Comparison of ENCODE assay signal across 17 cellular contexts in the genomic region with DNA sequence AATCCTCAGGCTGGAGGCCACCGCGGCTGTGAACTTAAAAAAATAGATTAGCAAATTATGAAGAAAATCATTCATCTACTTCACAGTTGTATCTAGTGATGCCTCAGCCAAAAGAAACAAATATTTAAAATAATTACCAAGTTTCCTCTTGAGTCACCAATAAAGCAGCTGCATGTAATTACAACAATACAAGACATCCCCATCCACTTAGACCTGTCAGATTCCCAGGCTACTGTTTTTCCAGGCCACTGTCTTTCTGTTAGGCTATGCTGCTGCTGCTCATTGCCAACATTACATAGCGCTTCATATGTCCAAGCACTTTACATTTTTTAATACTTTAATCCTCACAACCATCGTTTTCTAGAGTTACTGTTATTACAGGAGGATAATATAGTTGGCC.
"Had no signal": no experiment of that assay in that cellular context is flagged by ENCODE, and none has a peak within 500 bp of the region (broad histone marks: within the 10 kb centered on the region; RNA-seq: fewer than 3 reads in every experiment).

No MANE protein-coding gene starts in this region.

- H3K4me1 ChIP-seq: psoas muscle, right lobe of liver, transverse colon had no signal

- H3K9me3 ChIP-seq: adrenal gland, psoas muscle, right lobe of liver, transverse colon had no signal

- H3K4me1 Mint-ChIP-seq: activated B cell treated with CpG ODN at 0.5 μM for 24 hours; activated naive CD4-positive, alpha-beta T cell treated with anti-CD3 and anti-CD28 coated beads, Interleukin-2, amount 50 U/mL, for 24 hours had no signal

- H3K4me3 ChIP-seq: adrenal gland, hepatocyte, psoas muscle, right lobe of liver, transverse colon had no signal

- DNase-seq: activated B cell treated with CpG ODN at 0.5 μM for 24 hours; activated CD4-positive, alpha-beta T cell treated with anti-CD3 and anti-CD28 coated beads for 48 hours; activated CD8-positive, alpha-beta T cell treated with anti-CD3 and anti-CD28 coated beads for 36 hours; activated effector memory CD4-positive, alpha-beta T cell treated with anti-CD3 and anti-CD28 coated beads, Interleukin-2, amount 50 U/mL, for 16 hours; activated T-cell treated with anti-CD3 and anti-CD28 coated beads, Interleukin-2, amount 50 U/mL, for 48 hours; adrenal gland; caudate nucleus; midbrain; psoas muscle; right lobe of liver; stimulated activated naive CD8-positive, alpha-beta T cell treated with anti-CD3 and anti-CD28 coated beads, Interleukin-15, Interleukin-2, amounts not matched to agents 100 U/mL and 50 U/mL, for 24 hours; transverse colon had no signal

- H3K36me3 Mint-ChIP-seq: activated naive CD4-positive, alpha-beta T cell treated with anti-CD3 and anti-CD28 coated beads, Interleukin-2, amount 50 U/mL, for 24 hours had no signal

- H3K27me3 ChIP-seq: adrenal gland, hepatocyte, right lobe of liver, transverse colon had no signal

- H3K36me3 ChIP-seq: adrenal gland, right lobe of liver, transverse colon had no signal

- H3K27ac Mint-ChIP-seq: activated B cell treated with CpG ODN at 0.5 μM for 24 hours; activated CD8-positive, alpha-beta T cell treated with anti-CD3 and anti-CD28 coated beads for 36 hours; activated naive CD4-positive, alpha-beta T cell treated with anti-CD3 and anti-CD28 coated beads, Interleukin-2, amount 50 U/mL, for 24 hours had no signal

- H3K9me3 Mint-ChIP-seq: activated B cell treated with CpG ODN at 0.5 μM for 24 hours; activated CD8-positive, alpha-beta T cell treated with anti-CD3 and anti-CD28 coated beads for 36 hours; activated naive CD4-positive, alpha-beta T cell treated with anti-CD3 and anti-CD28 coated beads, Interleukin-2, amount 50 U/mL, for 24 hours had no signal

- H3K27me3 Mint-ChIP-seq: activated B cell treated with CpG ODN at 0.5 μM for 24 hours; activated CD8-positive, alpha-beta T cell treated with anti-CD3 and anti-CD28 coated beads for 36 hours had no signal

- ATAC-seq: activated CD8-positive, alpha-beta T cell treated with anti-CD3 and anti-CD28 coated beads for 36 hours; esophagus mucosa; left lobe of liver; psoas muscle; right lobe of liver; stimulated activated naive CD8-positive, alpha-beta T cell treated with anti-CD3 and anti-CD28 coated beads, Interleukin-15, Interleukin-2, amounts not matched to agents 100 U/mL and 50 U/mL, for 24 hours had no signal

- H3K27ac ChIP-seq: adrenal gland, hepatocyte, psoas muscle, right lobe of liver, transverse colon had no signal

- H2AFZ ChIP-seq: hepatocyte had no signal

- H3K4me3 Mint-ChIP-seq: activated B cell treated with CpG ODN at 0.5 μM for 24 hours; activated CD8-positive, alpha-beta T cell treated with anti-CD3 and anti-CD28 coated beads for 36 hours; activated naive CD4-positive, alpha-beta T cell treated with anti-CD3 and anti-CD28 coated beads, Interleukin-2, amount 50 U/mL, for 24 hours; neural crest cell had no signal

- H3K79me2 ChIP-seq: hepatocyte had no signal

- H3K4me2 ChIP-seq: hepatocyte had no signal
